15 cellular contexts compared by ENCODE assay signal in the genomic region with DNA sequence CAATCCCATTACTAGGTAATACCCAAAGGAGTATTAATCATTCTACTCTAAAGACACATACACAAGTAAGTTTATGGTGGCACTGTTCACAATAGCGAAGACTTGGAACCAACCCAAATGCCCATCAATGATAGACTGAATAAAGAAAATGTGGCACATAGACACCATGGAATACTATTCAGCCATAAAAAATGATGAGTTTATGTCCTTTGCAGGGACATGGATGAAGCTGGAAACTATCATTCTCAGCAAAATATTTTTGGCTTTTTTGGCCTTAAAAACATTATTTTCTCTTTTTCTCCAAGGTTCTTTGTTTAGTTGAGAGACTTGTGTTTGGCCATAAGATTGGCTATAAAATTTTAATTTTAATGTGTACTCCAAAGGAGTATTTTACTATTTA. TPM values are rescaled to one million over a fixed set of nuclear protein-coding genes. Genes with fewer than 3 reads are reported as not detected.
"Had no signal": no experiment of that assay in that cellular context is flagged by ENCODE, and none has a peak within 500 bp of the region (broad histone marks: within the 10 kb centered on the region; RNA-seq: fewer than 3 reads in every experiment).

No MANE protein-coding gene starts in this region.

RNA-seq across cellular contexts. Expression of gene RHAG, which starts 27.4 kb away (rescaled TPM):
- total RNA-seq: activated B cell treated with CpG ODN at 0.5 μM for 24 hours; activated CD4-positive, alpha-beta memory T cell treated with anti-CD3 and anti-CD28 coated beads for 36 hours; activated CD4-positive, alpha-beta memory T cell treated with anti-CD3 and anti-CD28 coated beads, Interleukin-2, amount 10 ng/mL, durations not matched to agents 7 days and 5 days; activated CD4-positive, alpha-beta T cell treated with anti-CD3 and anti-CD28 coated beads for 36 hours; activated CD4-positive, alpha-beta T cell treated with anti-CD3 and anti-CD28 coated beads, Interleukin-2, amount 10 ng/mL, durations not matched to agents 24 days and 14 days; activated CD4-positive, alpha-beta T cell treated with anti-CD3 and anti-CD28 coated beads, Interleukin-2, amount 10 ng/mL, durations not matched to agents 7 days and 5 days; activated CD8-positive, alpha-beta memory T cell treated with anti-CD3 and anti-CD28 coated beads for 36 hours; activated CD8-positive, alpha-beta memory T cell treated with anti-CD3 and anti-CD28 coated beads, Interleukin-2, amount 10 ng/mL, durations not matched to agents 7 days and 5 days; activated CD8-positive, alpha-beta T cell treated with anti-CD3 and anti-CD28 coated beads for 36 hours; activated CD8-positive, alpha-beta T cell treated with anti-CD3 and anti-CD28 coated beads, Interleukin-2, amount 10 ng/mL, durations not matched to agents 7 days and 5 days; T-helper 1 cell treated with Interleukin-12 subunit alpha and Interleukin-12 subunit beta and Interleukin-4 antibody, amounts not matched to agents 30 ng/mL and 1 ng/mL, for 36 hours; T-helper 17 cell; T-helper 2 cell treated with Interferon-gamma antibody and Interleukin-4, amounts not matched to agents 100 ng/mL and 5 ng/mL, for 36 hours had no signal

RNA-seq across cellular contexts. Expression of gene CRISP2, which starts 49.3 kb away (rescaled TPM):
- total RNA-seq: activated B cell treated with CpG ODN at 0.5 μM for 24 hours; activated CD4-positive, alpha-beta memory T cell treated with anti-CD3 and anti-CD28 coated beads for 36 hours; activated CD4-positive, alpha-beta memory T cell treated with anti-CD3 and anti-CD28 coated beads, Interleukin-2, amount 10 ng/mL, durations not matched to agents 7 days and 5 days; activated CD4-positive, alpha-beta T cell treated with anti-CD3 and anti-CD28 coated beads for 36 hours; activated CD4-positive, alpha-beta T cell treated with anti-CD3 and anti-CD28 coated beads, Interleukin-2, amount 10 ng/mL, durations not matched to agents 24 days and 14 days; activated CD4-positive, alpha-beta T cell treated with anti-CD3 and anti-CD28 coated beads, Interleukin-2, amount 10 ng/mL, durations not matched to agents 7 days and 5 days; activated CD8-positive, alpha-beta memory T cell treated with anti-CD3 and anti-CD28 coated beads for 36 hours; activated CD8-positive, alpha-beta memory T cell treated with anti-CD3 and anti-CD28 coated beads, Interleukin-2, amount 10 ng/mL, durations not matched to agents 7 days and 5 days; activated CD8-positive, alpha-beta T cell treated with anti-CD3 and anti-CD28 coated beads for 36 hours; activated CD8-positive, alpha-beta T cell treated with anti-CD3 and anti-CD28 coated beads, Interleukin-2, amount 10 ng/mL, durations not matched to agents 7 days and 5 days; T-cell; T-helper 1 cell treated with Interleukin-12 subunit alpha and Interleukin-12 subunit beta and Interleukin-4 antibody, amounts not matched to agents 30 ng/mL and 1 ng/mL, for 36 hours; T-helper 17 cell; T-helper 2 cell treated with Interferon-gamma antibody and Interleukin-4, amounts not matched to agents 100 ng/mL and 5 ng/mL, for 36 hours; WTC11 had no signal
